1 cellular context compared by ENCODE assay signal in the genomic region with DNA sequence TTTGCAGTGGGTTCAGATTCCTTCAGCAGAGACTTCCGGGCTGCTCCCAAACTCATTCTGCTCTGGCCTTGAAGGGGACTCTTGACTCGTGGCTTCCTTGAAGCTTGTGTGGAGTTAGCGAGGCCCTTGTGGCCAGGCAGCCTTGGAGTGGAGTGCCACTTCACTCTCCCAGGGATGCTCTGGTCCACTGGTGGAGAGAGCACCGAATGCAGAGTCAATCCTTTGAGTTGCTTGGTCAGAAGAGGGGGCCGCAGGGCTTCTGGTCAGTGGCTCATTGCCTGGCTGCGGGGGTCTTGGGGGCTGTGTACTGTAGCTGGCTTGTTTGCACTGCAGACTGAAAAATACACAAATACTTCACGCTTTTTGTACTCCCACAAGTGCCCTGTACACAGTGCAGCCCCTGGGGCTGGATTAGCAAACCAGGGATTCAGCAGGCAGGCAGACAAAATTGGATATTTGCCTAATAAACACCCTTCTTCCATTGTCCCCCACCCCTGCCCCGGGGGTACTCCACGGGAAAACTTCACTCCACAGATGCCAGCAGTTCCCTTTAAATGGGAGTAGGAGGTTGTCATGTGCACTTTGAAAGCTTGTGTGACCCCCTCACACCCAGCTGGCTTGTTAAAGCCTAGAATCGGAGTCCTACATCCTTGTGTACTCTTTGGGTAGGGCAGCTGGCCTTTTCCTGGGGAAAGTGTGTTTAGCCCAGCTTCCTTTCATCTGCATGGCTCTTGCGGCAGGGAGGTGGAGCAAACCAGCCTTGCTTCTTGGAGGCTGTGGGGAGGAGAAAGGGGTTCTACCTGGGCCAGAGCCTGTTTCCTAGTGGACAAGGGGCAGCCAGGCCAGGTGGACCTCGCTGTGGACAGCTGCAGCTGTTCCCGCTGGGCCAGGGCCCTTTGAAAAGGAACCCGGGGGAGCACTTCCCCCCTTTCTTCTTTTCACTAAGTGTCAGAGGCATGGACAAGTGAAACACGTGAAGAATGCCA.
TF ChIP-seq lines count a peak whose summit lies in the region.

No MANE protein-coding gene starts in this region.

TF ChIP-seq in HepG2, 621 proteins besides CTCF, POLR2A, EP300 and RAD21:
- TF ChIP-seq EZH2 (conservative IDR thresholded peaks at IDR 0.05; ENCODE audit: low read depth, low read length): peak; percentile 49; the same call in 1 of the 2 replicates
- TF ChIP-seq PAWR (CRISPR knock-in tag; IDR thresholded peaks at IDR 0.05; ENCODE audit: borderline replicate concordance): no peak
- no peak for TF ChIP-seq IRX3 (CRISPR knock-in tag; IDR thresholded peaks at IDR 0.05; ENCODE audit: borderline replicate concordance, low read depth)
- no peak for TF ChIP-seq TCF7L2 (IDR thresholded peaks at IDR 0.05; ENCODE audit: low read depth, low read length)
- TF ChIP-seq ZNF207 (IDR thresholded peaks at IDR 0.05; ENCODE audit: borderline replicate concordance): no peak
- no peak for TF ChIP-seq CAMTA2 (CRISPR knock-in tag; IDR thresholded peaks at IDR 0.05; ENCODE audit: borderline replicate concordance)
- TF ChIP-seq, protein P1, sequence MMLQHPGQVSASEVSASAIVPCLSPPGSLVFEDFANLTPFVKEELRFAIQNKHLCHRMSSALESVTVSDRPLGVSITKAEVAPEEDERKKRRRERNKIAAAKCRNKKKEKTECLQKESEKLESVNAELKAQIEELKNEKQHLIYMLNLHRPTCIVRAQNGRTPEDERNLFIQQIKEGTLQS (CRISPR knock-in tag; IDR thresholded peaks at IDR 0.05): no peak
- TF ChIP-seq HNF1B (CRISPR knock-in tag; IDR thresholded peaks at IDR 0.05): no peak
